In genomic region chr20:38760978-38761377, GRCh38 we compare ENCODE assay signal across 8 cellular contexts. TPM values are rescaled to one million over a fixed set of nuclear protein-coding genes. Genes with fewer than 3 reads are reported as not detected.
"Had no signal": no experiment of that assay in that cellular context is flagged by ENCODE, and none has a peak within 500 bp of the region (broad histone marks: within the 10 kb centered on the region; RNA-seq: fewer than 3 reads in every experiment).

No MANE protein-coding gene starts in this region.

- FAIRE-seq: G401.6, GM12878, GM12891, GM12892, GM18507, GM19239 had no signal

- DNase-seq: GDM1 had no signal

- ATAC-seq: GM12878 had no signal

- H3K4me3 ChIP-seq: GM12878 had no signal

RNA-seq across cellular contexts. Expression of gene SLC32A1, which starts 36.7 kb away (rescaled TPM):
- total RNA-seq: G401, GM12878 had no signal
- polyA plus RNA-seq: GM12878 had no signal

RNA-seq across cellular contexts. Expression of gene PPP1R16B, which starts 44.5 kb away (rescaled TPM):
- total RNA-seq: G401 had no signal
